Comparison of ENCODE assay signal across 8 cellular contexts in the genomic region with DNA sequence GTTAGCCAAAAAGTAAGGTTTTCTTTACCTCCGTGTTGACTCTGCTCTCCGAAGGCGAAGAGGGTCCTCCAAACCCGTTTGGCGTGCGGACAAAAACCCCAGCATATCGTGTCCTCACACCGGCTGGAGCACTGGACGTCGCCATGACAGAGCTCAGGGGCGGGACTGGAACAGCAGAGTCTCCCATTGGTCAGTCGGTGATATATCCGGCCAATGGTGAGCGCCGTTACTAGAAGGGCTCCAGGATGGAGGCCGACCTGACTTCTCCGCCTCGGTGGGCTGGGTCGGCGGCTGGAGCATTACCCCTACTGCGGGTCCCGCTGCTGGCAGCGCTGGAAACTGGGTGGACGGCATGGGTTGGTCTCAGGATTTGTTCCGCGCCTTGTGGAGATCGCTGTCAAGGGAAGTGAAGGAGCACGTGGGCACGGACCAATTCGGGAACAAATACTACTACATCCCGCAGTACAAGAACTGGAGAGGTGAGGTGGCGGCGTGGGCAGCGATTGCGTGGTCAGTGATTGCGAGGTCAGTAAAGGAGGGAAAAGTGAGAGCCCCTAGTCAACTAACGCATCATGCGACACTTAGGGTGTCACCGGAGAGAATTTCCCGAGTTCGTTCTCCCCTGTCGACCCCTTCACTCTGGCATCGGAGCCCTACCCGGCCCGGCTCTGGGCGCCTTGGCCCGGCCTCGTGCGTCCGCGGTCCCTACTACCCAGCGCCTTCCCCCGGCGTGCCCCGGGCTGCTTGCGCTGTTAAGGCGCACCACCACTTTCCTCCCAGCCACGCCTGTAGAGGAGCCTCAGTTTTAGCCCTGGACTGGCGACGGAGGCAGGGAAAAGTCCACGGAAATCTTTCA.
A peak's percentile ranks its signal among the peaks of the same experiment; 100 is the strongest.
DNase-seq lines count a peak whose midpoint lies in the region; ATAC-seq and TF ChIP-seq lines count a peak whose summit lies in the region.

TSS of gene ERCC8 (minus strand) at position 167 of the 856 bp plus-strand sequence. CDS start at position 105, 62 bp downstream.
A gene with protein sequence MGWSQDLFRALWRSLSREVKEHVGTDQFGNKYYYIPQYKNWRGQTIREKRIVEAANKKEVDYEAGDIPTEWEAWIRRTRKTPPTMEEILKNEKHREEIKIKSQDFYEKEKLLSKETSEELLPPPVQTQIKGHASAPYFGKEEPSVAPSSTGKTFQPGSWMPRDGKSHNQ (plus strand): TSS at position 302 of the 856 bp plus-strand sequence. CDS start 51 bp downstream, at position 353.

- TF ChIP-seq CTCF in AG09319 (IDR thresholded peaks at IDR 0.05; ENCODE audit: low read depth, low read length): no peak

- ATAC-seq in GM19025 (IDR thresholded peaks at IDR 0.05; ENCODE audit: low read depth, unreplicated experiment) (peak; percentile 100), HG03280 (IDR thresholded peaks at IDR 0.05; ENCODE audit: unreplicated experiment) (peak; percentile 99)

- DNase-seq in AG09319 (ENCODE audit: extremely low read depth, low read depth): peak; percentile 71
- DNase-seq in NCI-H345 (lab: John Stamatoyannopoulos, UW): peak; percentile 90
- peak; percentile 66 to 76 (median 75) for DNase-seq in activated CD4-positive, CD25-positive, alpha-beta regulatory T cell (lab: John Stamatoyannopoulos, UW)
- DNase-seq in cerebellar cortex (ENCODE audit: low spot score): peak; percentile 96
- DNase-seq in islet precursor cell: peak; percentile 97
- peak; percentile 80 for DNase-seq in stimulated activated CD4-positive, alpha-beta T cell treated with anti-CD3 and anti-CD28 coated beads, Interleukin-12 subunit alpha, Interleukin-12 subunit beta, amount 100 ng/mL, for 4 hours

Comparison
In these comparisons a context has a peak if more than half of its experiments do, and no peak if none do; other contexts are left out.
1. Peak in every context shown above with its lines: DNase-seq and ATAC-seq.